In genomic region chr11:11074686-11075370, GRCh38 we compare ENCODE assay signal across 16 cellular contexts.
"Had no signal": no experiment of that assay in that cellular context is flagged by ENCODE, and none has a peak within 500 bp of the region (broad histone marks: within the 10 kb centered on the region; RNA-seq: fewer than 3 reads in every experiment).

No MANE protein-coding gene starts in this region.

- H3K27ac Mint-ChIP-seq: activated naive CD4-positive, alpha-beta T cell treated with anti-CD3 and anti-CD28 coated beads, Interleukin-2, amount 50 U/mL, for 24 hours; progenitor cell of endocrine pancreas; stimulated activated memory B cell treated with anti-CD40 and anti-IgM and Interleukin-4, amounts not matched to agents 10 μg/mL and 1 μg/mL and 100 μg/mL, for 72 hours had no signal

- H3K4me1 Mint-ChIP-seq: stimulated activated memory B cell treated with anti-CD40 and anti-IgM and Interleukin-4, amounts not matched to agents 10 μg/mL and 1 μg/mL and 100 μg/mL, for 72 hours had no signal

- H3K36me3 Mint-ChIP-seq: activated naive CD4-positive, alpha-beta T cell treated with anti-CD3 and anti-CD28 coated beads, Interleukin-2, amount 50 U/mL, for 24 hours; naive thymus-derived CD4-positive, alpha-beta T cell; stimulated activated memory B cell treated with anti-CD40 and anti-IgM and Interleukin-4, amounts not matched to agents 10 μg/mL and 1 μg/mL and 100 μg/mL, for 72 hours had no signal

- H3K27me3 Mint-ChIP-seq: activated naive CD4-positive, alpha-beta T cell treated with anti-CD3 and anti-CD28 coated beads, Interleukin-2, amount 50 U/mL, for 24 hours had no signal

- H3K4me3 Mint-ChIP-seq: activated naive CD4-positive, alpha-beta T cell treated with anti-CD3 and anti-CD28 coated beads, Interleukin-2, amount 50 U/mL, for 24 hours; naive thymus-derived CD4-positive, alpha-beta T cell; stimulated activated memory B cell treated with anti-CD40 and anti-IgM and Interleukin-4, amounts not matched to agents 10 μg/mL and 1 μg/mL and 100 μg/mL, for 72 hours; T-helper 17 cell had no signal

- H3K9me3 Mint-ChIP-seq: activated naive CD4-positive, alpha-beta T cell treated with anti-CD3 and anti-CD28 coated beads, Interleukin-2, amount 50 U/mL, for 24 hours; naive thymus-derived CD4-positive, alpha-beta T cell; stimulated activated memory B cell treated with anti-CD40 and anti-IgM and Interleukin-4, amounts not matched to agents 10 μg/mL and 1 μg/mL and 100 μg/mL, for 72 hours had no signal

- DNase-seq: activated CD4-positive, CD25-positive, alpha-beta regulatory T cell; activated effector memory CD4-positive, alpha-beta T cell treated with Interleukin-2 at 50 U/mL for 16 hours; activated T-cell treated with anti-CD3 and anti-CD28 coated beads, Interleukin-2, amount 50 U/mL, for 1 hour; brain microvascular endothelial cell; left cardiac atrium; lower lobe of right lung; midbrain; naive thymus-derived CD4-positive, alpha-beta T cell; right lobe of liver; spleen; stimulated activated CD4-positive, alpha-beta T cell treated with anti-CD3 and anti-CD28 coated beads, Interleukin-1b, Interleukin-23, amount 100 ng/mL, for 48 hours; T-helper 17 cell; transverse colon had no signal

- ATAC-seq: naive thymus-derived CD4-positive, alpha-beta T cell; right lobe of liver; stimulated activated memory B cell treated with anti-CD40 and anti-IgM and Interleukin-4, amounts not matched to agents 10 μg/mL and 1 μg/mL and 100 μg/mL, for 72 hours; T-helper 17 cell had no signal
